24 cellular contexts compared by ENCODE assay signal in the genomic region with DNA sequence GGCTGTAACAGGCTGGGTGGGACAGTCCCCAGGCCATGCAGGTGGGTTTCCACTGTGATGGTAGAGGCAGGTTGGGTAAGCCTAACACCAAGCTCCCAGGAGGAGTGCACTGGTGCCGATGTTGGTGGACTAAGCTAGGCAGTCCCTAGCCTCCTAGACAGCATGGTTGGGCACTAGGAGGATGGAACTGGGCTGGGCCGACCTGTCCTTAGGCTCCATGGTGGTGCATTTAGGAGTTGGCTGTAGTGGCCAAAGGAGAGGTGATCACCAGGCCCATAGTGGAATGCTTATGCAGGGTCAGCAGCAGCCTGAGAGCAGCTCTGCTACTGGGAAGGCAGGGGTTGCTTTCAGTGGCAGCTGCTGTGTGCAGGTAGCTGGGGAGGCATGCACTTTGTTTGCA.
"Had no signal": no experiment of that assay in that cellular context is flagged by ENCODE, and none has a peak within 500 bp of the region (broad histone marks: within the 10 kb centered on the region; RNA-seq: fewer than 3 reads in every experiment).

No MANE protein-coding gene starts in this region.

- FAIRE-seq: HTR-8/SVneo had no signal

- ATAC-seq: Panc1, PC-3 had no signal

- H3K36me3 ChIP-seq: MG63, SJSA1 had no signal

- H3K27me3 ChIP-seq: MG63, SJSA1 had no signal

- H3K9me3 ChIP-seq: MG63 had no signal

- H3K4me1 ChIP-seq: SJSA1 had no signal

- H3K4me3 ChIP-seq: MG63, SJSA1, SK-N-MC had no signal

- H3K27ac ChIP-seq: HL-60, SJSA1, SK-N-MC had no signal

- DNase-seq: Karpas-422; KG1; MG63; NCI-H1092; NCI-H1436; NCI-H187; NCI-H2029; NCI-H2081 treated with DMSO at 0.1 percent for 48 hours; NCI-H2171; NCI-H226; NCI-H446; NCI-H510A; NCI-H524 treated with DMSO at 0.1 percent for 48 hours; NCI-H69; NCI-H774; NK-92 treated with Interleukin-12 subunit alpha and Interleukin-12 subunit beta, amount 100 ng/mL, for 24 hours; PC-3; Right ventricle myocardium superior; SIG-M5 had no signal
